10 cellular contexts compared by ENCODE assay signal in the genomic region with DNA sequence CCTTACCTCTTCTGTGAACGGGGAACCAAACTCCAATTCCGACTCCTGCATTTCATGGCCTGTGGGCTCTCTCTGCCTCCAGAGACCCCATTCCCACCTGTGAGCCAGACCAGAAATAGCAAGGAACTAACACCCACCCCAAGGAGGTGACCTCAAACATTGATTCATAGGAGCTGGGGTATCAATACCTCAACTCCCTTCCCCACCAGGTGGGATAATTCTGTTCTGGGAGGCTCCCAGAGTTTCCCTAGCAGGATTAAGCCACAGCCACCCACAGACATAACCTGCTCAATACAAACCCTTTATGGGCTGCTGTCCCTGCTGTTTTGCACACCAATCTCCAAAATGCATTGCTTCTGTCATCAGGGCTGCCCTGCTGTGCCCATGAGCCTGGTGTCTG. TPM values are rescaled to one million over a fixed set of nuclear protein-coding genes. Genes with fewer than 3 reads are reported as not detected.
"Had no signal": no experiment of that assay in that cellular context is flagged by ENCODE, and none has a peak within 500 bp of the region (broad histone marks: within the 10 kb centered on the region; RNA-seq: fewer than 3 reads in every experiment).

No MANE protein-coding gene starts in this region.

- H3K36me3 ChIP-seq: HAP-1 had no signal

- H3K9me3 ChIP-seq: HAP-1 had no signal

- H3K4me3 Mint-ChIP-seq: GM23338, H9, HFFc6 had no signal

- H3K4me1 Mint-ChIP-seq: H9 had no signal

- H3K4me1 ChIP-seq: HAP-1 had no signal

- ATAC-seq: GM23338, HCT116 had no signal

- H3K9ac ChIP-seq: GM23248 had no signal

- H3K27ac Mint-ChIP-seq: GM23338, HFFc6 had no signal

- H3K9me3 Mint-ChIP-seq: H9 had no signal

- H3K4me2 ChIP-seq: GM23338 had no signal

- H3K4me3 ChIP-seq: GM23248, GM23338, HAP-1 had no signal

- DNase-seq: GM23248, GOT3, H7, H9, HCEC 1CT, HFFc6 had no signal

- H2AFZ ChIP-seq: GM23248, GM23338 had no signal

- H3K27ac ChIP-seq: GM23248 had no signal

RNA-seq across cellular contexts. Expression of a gene that starts 59.6 kb away (rescaled TPM):
- total RNA-seq: H1, H7, H9 had no signal
